In the genomic region with DNA sequence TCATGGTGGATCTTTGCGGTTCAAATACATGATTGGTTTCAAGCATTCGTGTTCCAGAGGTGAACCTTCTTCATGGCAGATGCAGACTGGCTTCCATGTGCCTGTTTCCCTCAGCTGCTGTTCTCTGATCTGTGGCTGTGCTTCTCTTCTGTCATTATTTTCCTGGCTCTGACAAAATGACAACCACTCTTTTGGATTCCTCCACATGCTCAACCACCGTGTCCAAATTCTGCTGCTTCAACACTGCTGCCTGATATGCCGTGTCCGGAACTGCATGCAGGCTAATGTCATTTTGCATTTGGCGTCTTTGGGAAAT, we compare ENCODE assay signal across 18 cellular contexts.
DNase-seq lines count a peak whose midpoint lies in the region; ATAC-seq, FAIRE-seq and TF ChIP-seq lines count a peak whose summit lies in the region.
"Had no signal": no experiment of that assay in that cellular context is flagged by ENCODE, and none has a peak within 500 bp of the region (broad histone marks: within the 10 kb centered on the region; RNA-seq: fewer than 3 reads in every experiment).

No MANE protein-coding gene starts in this region.

- H3K4me2 ChIP-seq in GM23248 (ENCODE audit: unreplicated experiment): peak overlapping the region; percentile 7

- no peaks in the 10 kb centered on the region for H3K79me2 ChIP-seq in GM23248 (ENCODE audit: insufficient read depth)

- H3K9ac ChIP-seq in GM23248: no peak overlapping the region

- H3K36me3 ChIP-seq in GM23248 (ENCODE audit: low read depth) (no peaks in the 10 kb centered on the region), bronchial epithelial cell (ENCODE audit: control insufficient read depth, insufficient read depth, low read length) (no peaks in the 10 kb centered on the region), gastroesophageal sphincter (no peaks in the 10 kb centered on the region)

- no peak for TF ChIP-seq CTCF in bronchial epithelial cell (IDR thresholded peaks at IDR 0.05; ENCODE audit: insufficient read depth, low read length, severe bottlenecking)
- no peak for TF ChIP-seq CTCF in gastroesophageal sphincter (IDR thresholded peaks at IDR 0.05)

- TF ChIP-seq EP300 in gastroesophageal sphincter (IDR thresholded peaks at IDR 0.05): no peak

- H3K9me2 ChIP-seq in GM23248 (ENCODE audit: insufficient read depth): no peaks in the 10 kb centered on the region

- H3K4me1 ChIP-seq in GM23248 (ENCODE audit: insufficient read depth) (peaks cover 14% of the 10 kb centered on the region; the same call in 1 of the 2 replicates), gastroesophageal sphincter (no peaks in the 10 kb centered on the region)

- no peak for ATAC-seq in gastroesophageal sphincter
- no peak for ATAC-seq in GM21526 (IDR thresholded peaks at IDR 0.05; ENCODE audit: low FRiP score, unreplicated experiment)

- no peak for TF ChIP-seq POLR2A in gastroesophageal sphincter (IDR thresholded peaks at IDR 0.05)

- H2AFZ ChIP-seq in GM23248: peak overlapping the region; percentile 23

- no peak for DNase-seq in GM23248
- no peak for DNase-seq in bronchial epithelial cell (ENCODE audit: low read depth)
- DNase-seq in myocyte (ENCODE audit: low read depth): peak; percentile 58
- DNase-seq in stimulated activated CD4-positive, alpha-beta T cell treated with anti-CD3 and anti-CD28 coated beads, Interleukin-4, amount 100 ng/mL, for 4 hours: no peak
- DNase-seq in effector CD4-positive, alpha-beta T cell: no peak
- DNase-seq: AML-193, GDM1, H7, Kasumi-1, NCI-H1694 treated with DMSO at 0.1 percent for 48 hours, NCI-H2081 treated with DMSO at 0.1 percent for 48 hours, NCI-H446 treated with DMSO at 0.1 percent for 48 hours, NCI-H526 treated with DMSO at 0.1 percent for 48 hours, RPMI8226, SHP77 had no signal

- H3K27me3 ChIP-seq in GM23248 (replicated peaks; ENCODE audit: insufficient read depth) (no peaks in the 10 kb centered on the region), bronchial epithelial cell (ENCODE audit: control insufficient read depth, insufficient read depth, low read length) (no peaks in the 10 kb centered on the region), gastroesophageal sphincter (no peaks in the 10 kb centered on the region)

- no peak overlapping the region for H3K4me3 ChIP-seq in GM23248
- H3K4me3 ChIP-seq in bronchial epithelial cell (ENCODE audit: low read depth, low read length): no peak overlapping the region
- H3K4me3 ChIP-seq in gastroesophageal sphincter: no peak overlapping the region

- peaks cover 10% of the 10 kb centered on the region; the same call in 1 of the 2 replicates for H3F3A ChIP-seq in GM23248 (ENCODE audit: insufficient read depth)

- H4K20me1 ChIP-seq in GM23248 (ENCODE audit: insufficient read depth): no peaks in the 10 kb centered on the region

- no peak overlapping the region for H3K27ac ChIP-seq in GM23248
- H3K27ac ChIP-seq in gastroesophageal sphincter: no peak overlapping the region

- in situ Hi-C loops in GM23248 (cut with MboI): no loop called here

- 20 to 24% methylated on average over 6 of the region's 6 CpGs for WGBS in GM23248 (ENCODE audit: low coverage in 1 of 2, low lambda C conversion rate in 2 of 2, missing lambda C conversion rate in 2 of 2), 2 experiments
- WGBS in gastroesophageal sphincter (ENCODE audit: low coverage in 1 of 2), 2 donors: 89 to 90% methylated on average over 6 of the region's 6 CpGs

- H3K9me3 ChIP-seq in GM23248 (ENCODE audit: low read depth): no peaks in the 10 kb centered on the region
- H3K9me3 ChIP-seq in gastroesophageal sphincter: no peaks in the 10 kb centered on the region

- FAIRE-seq in bronchial epithelial cell (lab: Jason Lieb, UNC): peak; percentile 60
- FAIRE-seq: GM19239 had no signal
